Comparison of ENCODE assay signal across 18 cellular contexts in the genomic region with DNA sequence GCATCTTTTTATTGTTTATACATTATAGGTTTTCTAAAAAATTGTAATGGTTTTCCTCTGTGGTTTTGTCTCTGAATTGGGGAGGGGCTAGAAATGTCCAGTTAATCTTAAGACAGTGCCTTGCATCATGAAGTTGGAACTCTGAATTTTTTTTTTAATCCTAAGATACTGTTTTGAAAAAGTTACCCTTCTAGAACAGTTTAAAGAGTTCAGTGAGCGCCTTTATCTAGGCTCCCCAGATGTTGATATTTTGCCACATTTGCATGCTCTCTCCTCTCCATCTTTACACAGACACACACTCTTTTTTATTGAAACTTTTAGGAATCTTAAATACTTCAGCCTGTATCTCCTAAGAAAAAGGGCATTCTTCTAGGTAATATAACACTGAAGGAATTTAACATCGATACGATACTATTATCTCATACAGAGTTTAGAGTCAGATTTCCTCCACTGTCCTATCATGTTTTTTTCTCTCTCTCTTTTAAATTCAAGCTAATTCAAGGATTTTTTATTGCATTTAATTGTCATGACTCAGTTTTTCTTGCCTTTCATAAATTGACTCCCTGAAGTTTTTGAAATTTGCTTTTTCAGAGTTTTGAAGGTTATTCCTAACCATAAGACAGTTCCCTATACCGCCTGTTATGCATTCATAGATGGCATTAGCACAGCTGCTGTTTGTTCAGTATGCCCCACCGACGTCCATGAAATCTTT. TPM values are rescaled to one million over a fixed set of nuclear protein-coding genes. Genes with fewer than 3 reads are reported as not detected.
A peak's percentile ranks its signal among the peaks of the same experiment; 100 is the strongest.
DNase-seq lines count a peak whose midpoint lies in the region; ATAC-seq and TF ChIP-seq lines count a peak whose summit lies in the region.
"Had no signal": no experiment of that assay in that cellular context is flagged by ENCODE, and none has a peak within 500 bp of the region (broad histone marks: within the 10 kb centered on the region; RNA-seq: fewer than 3 reads in every experiment).

No MANE protein-coding gene starts in this region.

- no peak for ATAC-seq in central memory CD8-positive, alpha-beta T cell (replicated peaks; ENCODE audit: extremely low read depth, poor library complexity, severe bottlenecking)
- ATAC-seq in stimulated activated naive B cell treated with anti-CD40 and anti-IgM and Interleukin-4, amounts not matched to agents 10 μg/mL and 1 μg/mL and 100 μg/mL, for 72 hours (replicated peaks) = no peak
- no peak for ATAC-seq in activated naive CD4-positive, alpha-beta T cell treated with anti-CD3 and anti-CD28 coated beads, Interleukin-2, amount 50 U/mL, for 72 hours

- BruUV-seq in OCI-LY7 (replicated peaks; lab: Mats Ljungman, UMichigan) = TSS peak; percentile 1

- H3K4me3 ChIP-seq in OCI-LY7 (ENCODE audit: low read depth, low read length, poor library complexity, severe bottlenecking) (no peak overlapping the region), spleen (peak overlapping the region in 1 of 8 donors; percentile 9)

- peaks cover 38% of the 10 kb centered on the region; the same call in 1 of the 2 replicates for H3K79me2 ChIP-seq in OCI-LY7 (ENCODE audit: insufficient read depth, low read depth, low read length)

- POLR2A ChIA-PET in OCI-LY7 (lab: Charles Lee) = interaction anchor here (1.4 to 2.5 kb wide), 5 partner anchors 8 to 28 kb away, joined by 4 to 7 read pairs (median 5); no protein-coding TSS in a partner anchor

- peak in 45 of 76 experiments; percentile 1 to 81 (median 42) for DNase-seq in HUDEP-2 (lab: John Stamatoyannopoulos, UW; ENCODE audit: unreplicated experiment in 76 of 76)
- no peak for DNase-seq in OCI-LY7 (ENCODE audit: low spot score)
- no peak for DNase-seq in central memory CD8-positive, alpha-beta T cell (ENCODE audit: low spot score in 2 of 2)
- DNase-seq in spleen = no peak
- no peak for DNase-seq in stimulated activated naive B cell treated with anti-CD40 and anti-IgM and Interleukin-4, amounts not matched to agents 10 μg/mL and 1 μg/mL and 100 μg/mL, for 72 hours
- DNase-seq in activated naive CD4-positive, alpha-beta T cell treated with anti-CD3 and anti-CD28 coated beads, Interleukin-2, amount 50 U/mL, for 72 hours (ENCODE audit: low spot score in 2 of 2) = no peak
- DNase-seq in CD1c-positive myeloid dendritic cell (ENCODE audit: extremely low spot score) = no peak
- DNase-seq: AML-193, DND-41, H7, NCI-H1092 treated with DMSO at 0.1 percent for 48 hours, NCI-H1930, NCI-H2171, NCI-H446, NCI-H526 treated with DMSO at 0.1 percent for 48 hours, Right ventricle myocardium superior, SW 1271 had no signal

- H3K36me3 ChIP-seq in OCI-LY7 (ENCODE audit: insufficient read depth, low read length) (peaks cover 47% of the 10 kb centered on the region), spleen (no peaks in the 10 kb centered on the region)

- H3K9me2 ChIP-seq in OCI-LY7 (ENCODE audit: insufficient read depth, low read length) = no peaks in the 10 kb centered on the region

- 0 out of 2 replicates have a peak, but pooled peaks cover 3% of the 10 kb centered on the region for H4K20me1 ChIP-seq in OCI-LY7 (ENCODE audit: insufficient read depth, low read length)

- peaks cover 8% of the 10 kb centered on the region for H3K27me3 Mint-ChIP-seq in central memory CD8-positive, alpha-beta T cell
- H3K27me3 Mint-ChIP-seq in stimulated activated naive B cell treated with anti-CD40 and anti-IgM and Interleukin-4, amounts not matched to agents 10 μg/mL and 1 μg/mL and 100 μg/mL, for 72 hours = no peaks in the 10 kb centered on the region

- CTCF ChIA-PET in OCI-LY7 (lab: Charles Lee; ENCODE audit: unreplicated experiment) = no interaction called here

- no peaks in the 10 kb centered on the region for H3K36me3 Mint-ChIP-seq in central memory CD8-positive, alpha-beta T cell (ENCODE audit: insufficient read depth)
- H3K36me3 Mint-ChIP-seq in stimulated activated naive B cell treated with anti-CD40 and anti-IgM and Interleukin-4, amounts not matched to agents 10 μg/mL and 1 μg/mL and 100 μg/mL, for 72 hours = no peaks in the 10 kb centered on the region
- no peaks in the 10 kb centered on the region for H3K36me3 Mint-ChIP-seq in activated naive CD4-positive, alpha-beta T cell treated with anti-CD3 and anti-CD28 coated beads, Interleukin-2, amount 50 U/mL, for 72 hours

- no peak for TF ChIP-seq POLR2A in spleen (IDR thresholded peaks at IDR 0.05)

- H3K27me3 ChIP-seq in spleen (replicated peaks in 1 of 7) = no peaks in the 10 kb centered on the region

- no peaks in the 10 kb centered on the region for H3K9me3 Mint-ChIP-seq in central memory CD8-positive, alpha-beta T cell
- no peaks in the 10 kb centered on the region for H3K9me3 Mint-ChIP-seq in stimulated activated naive B cell treated with anti-CD40 and anti-IgM and Interleukin-4, amounts not matched to agents 10 μg/mL and 1 μg/mL and 100 μg/mL, for 72 hours
- no peaks in the 10 kb centered on the region for H3K9me3 Mint-ChIP-seq in activated naive CD4-positive, alpha-beta T cell treated with anti-CD3 and anti-CD28 coated beads, Interleukin-2, amount 50 U/mL, for 72 hours

- no peak overlapping the region for H3K4me3 Mint-ChIP-seq in central memory CD8-positive, alpha-beta T cell
- H3K4me3 Mint-ChIP-seq in stimulated activated naive B cell treated with anti-CD40 and anti-IgM and Interleukin-4, amounts not matched to agents 10 μg/mL and 1 μg/mL and 100 μg/mL, for 72 hours = no peak overlapping the region

- no peaks in the 10 kb centered on the region for H3K4me1 Mint-ChIP-seq in central memory CD8-positive, alpha-beta T cell
- H3K4me1 Mint-ChIP-seq in stimulated activated naive B cell treated with anti-CD40 and anti-IgM and Interleukin-4, amounts not matched to agents 10 μg/mL and 1 μg/mL and 100 μg/mL, for 72 hours = no peaks in the 10 kb centered on the region

- H2AFZ ChIP-seq in OCI-LY7 (ENCODE audit: low read length) = no peak overlapping the region

- TF ChIP-seq CTCF in OCI-LY7 (conservative IDR thresholded peaks at IDR 0.05; ENCODE audit: low read length) = no peak
- no peak for TF ChIP-seq CTCF in spleen (IDR thresholded peaks at IDR 0.05 in 8 of 11, conservative IDR thresholded peaks at IDR 0.05 in 3 of 11)

- H3K4me1 ChIP-seq in OCI-LY7 (ENCODE audit: insufficient read depth, low read length, poor library complexity, severe bottlenecking) = peaks cover 11% of the 10 kb centered on the region
- H3K4me1 ChIP-seq in spleen = peaks cover 0 to 44% (median 0%) of the 10 kb centered on the region in 6 donors

- intact Hi-C loops in OCI-LY7 (cut with micrococcal nuclease; ENCODE audit: unreplicated experiment) = no loop called here
- intact Hi-C loops in spleen (cut with DNase I; ENCODE audit: low total_unique reads) = no loop called here

- peak overlapping the region; percentile 16 for H3K27ac Mint-ChIP-seq in central memory CD8-positive, alpha-beta T cell (ENCODE audit: low read depth)
- no peak overlapping the region for H3K27ac Mint-ChIP-seq in stimulated activated naive B cell treated with anti-CD40 and anti-IgM and Interleukin-4, amounts not matched to agents 10 μg/mL and 1 μg/mL and 100 μg/mL, for 72 hours
- no peak overlapping the region for H3K27ac Mint-ChIP-seq in activated naive CD4-positive, alpha-beta T cell treated with anti-CD3 and anti-CD28 coated beads, Interleukin-2, amount 50 U/mL, for 72 hours

- H3K9me3 ChIP-seq in OCI-LY7 (ENCODE audit: low read length) (no peaks in the 10 kb centered on the region), spleen (no peaks in the 10 kb centered on the region)

- no peak overlapping the region for H3K27ac ChIP-seq in OCI-LY7 (ENCODE audit: low read depth, low read length, poor library complexity, severe bottlenecking)
- H3K27ac ChIP-seq in spleen = peak overlapping the region in 6 of 8 donors; percentile 51 to 84 (median 76)
- H3K27ac ChIP-seq: C4-2B had no signal

- H3K4me2 ChIP-seq in OCI-LY7 (ENCODE audit: low read length) = no peak overlapping the region

- 73 to 82% (median 79%) methylated on average over 6 of the region's 6 CpGs for WGBS in spleen, 5 donors

RNA-seq across cellular contexts. Expression of a gene that starts 31.5 kb away (rescaled TPM):
- total RNA-seq in OCI-LY7 (2014; rRNA removed; shearing (Covaris generic)) = 69.0 and 91.1 TPM in 2 replicates
- 210 and 290 TPM in 2 replicates for total RNA-seq in OCI-LY7 (2022)
- 10 to 100 TPM; 29.1 to 74.4 (median 54.5) TPM for total RNA-seq in spleen
- polyA plus RNA-seq in spleen = 10 to 100 TPM in 1 of 3 donors, 1 to 10 TPM in 2; 8.3 to 28.8 (median 9.4) TPM
- total RNA-seq in activated naive CD4-positive, alpha-beta T cell treated with anti-CD3 and anti-CD28 coated beads, Interleukin-2, amount 50 U/mL, for 72 hours = 1 to 10 TPM in 1 of 2 donors, under 1 TPM in 1; 0.71 to 1.7 TPM

Comparison
In these comparisons a context has a peak if more than half of its experiments do, and no peak if none do; other contexts are left out.
1. DNase-seq: peak in HUDEP-2 (45 of 76); none in OCI-LY7 (single experiment), central memory CD8-positive, alpha-beta T cell (0 of 2), spleen (single experiment), stimulated activated naive B cell treated with anti-CD40 and anti-IgM and Interleukin-4, amounts not matched to agents 10 μg/mL and 1 μg/mL and 100 μg/mL, for 72 hours (single experiment), activated naive CD4-positive, alpha-beta T cell treated with anti-CD3 and anti-CD28 coated beads, Interleukin-2, amount 50 U/mL, for 72 hours (0 of 2) and CD1c-positive myeloid dendritic cell (single experiment).
2. RNA of a gene that starts 31.5 kb away (total RNA-seq): 69.0 to 290 TPM in OCI-LY7 and 29.1 to 74.4 TPM in spleen; 0.71 to 1.7 TPM in activated naive CD4-positive, alpha-beta T cell treated with anti-CD3 and anti-CD28 coated beads, Interleukin-2, amount 50 U/mL, for 72 hours; every median in the first group is over 10 times any median in the second.